Comparison of ENCODE assay signal across 1 cellular context in the genomic region with DNA sequence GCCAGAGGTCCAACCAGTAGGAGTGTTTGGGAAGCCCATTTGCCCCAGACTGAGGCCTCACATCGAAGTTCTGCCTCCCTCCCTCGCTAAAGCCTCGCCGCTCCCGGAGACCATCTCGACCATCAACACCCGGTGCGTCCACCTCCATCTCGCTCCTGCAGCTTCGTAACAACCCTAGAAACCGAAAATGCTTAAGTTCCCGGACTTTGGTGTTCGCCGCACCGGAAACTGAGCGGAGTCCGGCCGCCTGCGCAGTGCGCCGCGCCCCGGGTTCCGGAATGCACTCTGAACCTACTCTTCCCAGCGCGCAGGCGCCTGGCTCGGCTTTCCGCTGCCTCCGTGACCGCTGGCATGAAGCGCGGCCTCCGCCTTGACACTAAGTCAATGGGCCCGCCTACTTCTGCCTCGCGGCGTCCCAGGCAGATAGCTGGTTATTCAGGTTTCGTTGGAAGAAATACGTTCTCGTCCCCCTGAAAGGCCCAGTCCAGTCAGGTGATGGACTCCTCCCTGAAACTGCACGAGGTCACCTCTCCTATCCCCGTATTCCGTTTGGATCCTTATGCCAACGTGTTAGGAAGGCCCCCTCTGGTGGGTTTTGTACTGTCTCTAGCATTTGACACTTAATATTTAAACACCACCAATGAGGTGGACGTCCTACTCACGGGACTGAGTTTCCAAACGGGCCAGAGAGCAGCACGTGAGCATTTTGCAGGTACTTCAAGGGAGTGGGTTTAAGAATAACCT.
A peak's percentile ranks its signal among the peaks of the same experiment; 100 is the strongest.
TF ChIP-seq lines count a peak whose summit lies in the region.

No MANE protein-coding gene starts in this region.

TF ChIP-seq in HepG2, 621 proteins besides CTCF, POLR2A, EP300 and RAD21 (continued from another document and continues in another):
- TF ChIP-seq BRCA1 (CRISPR knock-in tag; IDR thresholded peaks at IDR 0.05), result no peak
- TF ChIP-seq ZNF260 (CRISPR knock-in tag; IDR thresholded peaks at IDR 0.05; ENCODE audit: borderline replicate concordance, low read depth), result no peak
- peak; percentile 30; the same call in 1 of the 2 replicates for TF ChIP-seq ZNF749 (CRISPR knock-in tag; IDR thresholded peaks at IDR 0.05; ENCODE audit: borderline replicate concordance)
- TF ChIP-seq KDM3A (CRISPR knock-in tag; IDR thresholded peaks at IDR 0.05; ENCODE audit: low read depth), result peak; percentile 74; the same call in 1 of the 2 replicates
- TF ChIP-seq, protein P1, sequence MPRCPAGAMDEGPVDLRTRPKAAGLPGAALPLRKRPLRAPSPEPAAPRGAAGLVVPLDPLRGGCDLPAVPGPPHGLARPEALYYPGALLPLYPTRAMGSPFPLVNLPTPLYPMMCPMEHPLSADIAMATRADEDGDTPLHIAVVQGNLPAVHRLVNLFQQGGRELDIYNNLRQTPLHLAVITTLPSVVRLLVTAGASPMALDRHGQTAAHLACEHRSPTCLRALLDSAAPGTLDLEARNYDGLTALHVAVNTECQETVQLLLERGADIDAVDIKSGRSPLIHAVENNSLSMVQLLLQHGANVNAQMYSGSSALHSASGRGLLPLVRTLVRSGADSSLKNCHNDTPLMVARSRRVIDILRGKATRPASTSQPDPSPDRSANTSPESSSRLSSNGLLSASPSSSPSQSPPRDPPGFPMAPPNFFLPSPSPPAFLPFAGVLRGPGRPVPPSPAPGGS (CRISPR knock-in tag; IDR thresholded peaks at IDR 0.05), result peak; percentile 71; the same call in 1 of the 2 replicates
- peak; percentile 83; the same call in 1 of the 2 replicates for TF ChIP-seq ZNF383 (CRISPR knock-in tag; IDR thresholded peaks at IDR 0.05; ENCODE audit: borderline replicate concordance)
- no peak for TF ChIP-seq SCMH1 (CRISPR knock-in tag; IDR thresholded peaks at IDR 0.05; ENCODE audit: borderline replicate concordance)
- peak; percentile 88; the same call in 1 of the 2 replicates for TF ChIP-seq ZNF670 (CRISPR knock-in tag; IDR thresholded peaks at IDR 0.05; ENCODE audit: borderline replicate concordance)
- TF ChIP-seq ZNF607 (CRISPR knock-in tag; IDR thresholded peaks at IDR 0.05; ENCODE audit: borderline replicate concordance), result no peak
- no peak for TF ChIP-seq ZNF850 (CRISPR knock-in tag; conservative IDR thresholded peaks at IDR 0.05)
- TF ChIP-seq MTF1 (CRISPR knock-in tag; IDR thresholded peaks at IDR 0.05), result no peak
- TF ChIP-seq, protein P2, sequence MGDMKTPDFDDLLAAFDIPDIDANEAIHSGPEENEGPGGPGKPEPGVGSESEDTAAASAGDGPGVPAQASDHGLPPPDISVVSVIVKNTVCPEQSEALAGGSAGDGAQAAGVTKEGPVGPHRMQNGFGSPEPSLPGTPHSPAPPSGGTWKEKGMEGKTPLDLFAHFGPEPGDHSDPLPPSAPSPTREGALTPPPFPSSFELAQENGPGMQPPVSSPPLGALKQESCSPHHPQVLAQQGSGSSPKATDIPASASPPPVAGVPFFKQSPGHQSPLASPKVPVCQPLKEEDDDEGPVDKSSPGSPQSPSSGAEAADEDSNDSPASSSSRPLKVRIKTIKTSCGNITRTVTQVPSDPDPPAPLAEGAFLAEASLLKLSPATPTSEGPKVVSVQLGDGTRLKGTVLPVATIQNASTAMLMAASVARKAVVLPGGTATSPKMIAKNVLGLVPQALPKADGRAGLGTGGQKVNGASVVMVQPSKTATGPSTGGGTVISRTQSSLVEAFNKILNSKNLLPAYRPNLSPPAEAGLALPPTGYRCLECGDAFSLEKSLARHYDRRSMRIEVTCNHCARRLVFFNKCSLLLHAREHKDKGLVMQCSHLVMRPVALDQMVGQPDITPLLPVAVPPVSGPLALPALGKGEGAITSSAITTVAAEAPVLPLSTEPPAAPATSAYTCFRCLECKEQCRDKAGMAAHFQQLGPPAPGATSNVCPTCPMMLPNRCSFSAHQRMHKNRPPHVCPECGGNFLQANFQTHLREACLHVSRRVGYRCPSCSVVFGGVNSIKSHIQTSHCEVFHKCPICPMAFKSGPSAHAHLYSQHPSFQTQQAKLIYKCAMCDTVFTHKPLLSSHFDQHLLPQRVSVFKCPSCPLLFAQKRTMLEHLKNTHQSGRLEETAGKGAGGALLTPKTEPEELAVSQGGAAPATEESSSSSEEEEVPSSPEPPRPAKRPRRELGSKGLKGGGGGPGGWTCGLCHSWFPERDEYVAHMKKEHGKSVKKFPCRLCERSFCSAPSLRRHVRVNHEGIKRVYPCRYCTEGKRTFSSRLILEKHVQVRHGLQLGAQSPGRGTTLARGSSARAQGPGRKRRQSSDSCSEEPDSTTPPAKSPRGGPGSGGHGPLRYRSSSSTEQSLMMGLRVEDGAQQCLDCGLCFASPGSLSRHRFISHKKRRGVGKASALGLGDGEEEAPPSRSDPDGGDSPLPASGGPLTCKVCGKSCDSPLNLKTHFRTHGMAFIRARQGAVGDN (CRISPR knock-in tag; IDR thresholded peaks at IDR 0.05), result peak; percentile 99
- TF ChIP-seq, protein P3, sequence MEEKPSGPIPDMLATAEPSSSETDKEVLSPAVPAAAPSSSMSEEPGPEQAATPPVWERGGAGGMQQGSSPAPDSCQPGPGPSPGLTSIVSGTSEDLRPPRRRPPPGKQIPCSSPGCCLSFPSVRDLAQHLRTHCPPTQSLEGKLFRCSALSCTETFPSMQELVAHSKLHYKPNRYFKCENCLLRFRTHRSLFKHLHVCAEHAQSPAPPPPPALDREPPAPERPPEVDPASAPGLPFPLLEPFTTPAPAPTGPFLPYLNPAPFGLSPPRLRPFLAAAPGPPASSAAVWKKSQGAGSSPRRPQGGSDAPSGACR (CRISPR knock-in tag; IDR thresholded peaks at IDR 0.05), result no peak; the same call in 1 of the 2 replicates
- no peak for TF ChIP-seq CREB1 (IDR thresholded peaks at IDR 0.05)
- TF ChIP-seq CREB1 (CRISPR knock-in tag; IDR thresholded peaks at IDR 0.05), result peak; percentile 72
- no peak for TF ChIP-seq THYN1 (CRISPR knock-in tag; IDR thresholded peaks at IDR 0.05; ENCODE audit: borderline replicate concordance, low read depth)
- TF ChIP-seq SUZ12 (IDR thresholded peaks at IDR 0.05; ENCODE audit: low read depth, low read length), result no peak
- peak; percentile 39; the same call in 1 of the 2 replicates for TF ChIP-seq SIX1 (CRISPR knock-in tag; IDR thresholded peaks at IDR 0.05; ENCODE audit: borderline replicate concordance)
- no peak for TF ChIP-seq IKZF1 (IDR thresholded peaks at IDR 0.05)
- TF ChIP-seq, protein P4, sequence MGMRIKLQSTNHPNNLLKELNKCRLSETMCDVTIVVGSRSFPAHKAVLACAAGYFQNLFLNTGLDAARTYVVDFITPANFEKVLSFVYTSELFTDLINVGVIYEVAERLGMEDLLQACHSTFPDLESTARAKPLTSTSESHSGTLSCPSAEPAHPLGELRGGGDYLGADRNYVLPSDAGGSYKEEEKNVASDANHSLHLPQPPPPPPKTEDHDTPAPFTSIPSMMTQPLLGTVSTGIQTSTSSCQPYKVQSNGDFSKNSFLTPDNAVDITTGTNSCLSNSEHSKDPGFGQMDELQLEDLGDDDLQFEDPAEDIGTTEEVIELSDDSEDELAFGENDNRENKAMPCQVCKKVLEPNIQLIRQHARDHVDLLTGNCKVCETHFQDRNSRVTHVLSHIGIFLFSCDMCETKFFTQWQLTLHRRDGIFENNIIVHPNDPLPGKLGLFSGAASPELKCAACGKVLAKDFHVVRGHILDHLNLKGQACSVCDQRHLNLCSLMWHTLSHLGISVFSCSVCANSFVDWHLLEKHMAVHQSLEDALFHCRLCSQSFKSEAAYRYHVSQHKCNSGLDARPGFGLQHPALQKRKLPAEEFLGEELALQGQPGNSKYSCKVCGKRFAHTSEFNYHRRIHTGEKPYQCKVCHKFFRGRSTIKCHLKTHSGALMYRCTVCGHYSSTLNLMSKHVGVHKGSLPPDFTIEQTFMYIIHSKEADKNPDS (CRISPR knock-in tag; IDR thresholded peaks at IDR 0.05), result 0 out of 2 replicates have a peak, but pooled peaks have one; percentile 7
- TF ChIP-seq, protein P5, sequence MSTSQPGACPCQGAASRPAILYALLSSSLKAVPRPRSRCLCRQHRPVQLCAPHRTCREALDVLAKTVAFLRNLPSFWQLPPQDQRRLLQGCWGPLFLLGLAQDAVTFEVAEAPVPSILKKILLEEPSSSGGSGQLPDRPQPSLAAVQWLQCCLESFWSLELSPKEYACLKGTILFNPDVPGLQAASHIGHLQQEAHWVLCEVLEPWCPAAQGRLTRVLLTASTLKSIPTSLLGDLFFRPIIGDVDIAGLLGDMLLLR (CRISPR knock-in tag; IDR thresholded peaks at IDR 0.05), result 0 out of 2 replicates have a peak, but pooled peaks have one; percentile 61
- peak; percentile 94 for TF ChIP-seq IRF2 (CRISPR knock-in tag; IDR thresholded peaks at IDR 0.05)
- TF ChIP-seq CHD2 (IDR thresholded peaks at IDR 0.05; ENCODE audit: low read depth, low read length), result no peak
- peak; percentile 80; the same call in 1 of the 2 replicates for TF ChIP-seq ZZZ3 (CRISPR knock-in tag; IDR thresholded peaks at IDR 0.05; ENCODE audit: borderline replicate concordance)
- TF ChIP-seq ZNF558 (CRISPR knock-in tag; IDR thresholded peaks at IDR 0.05; ENCODE audit: borderline replicate concordance), result no peak; the same call in 1 of the 2 replicates
- TF ChIP-seq KLF11 (CRISPR knock-in tag; IDR thresholded peaks at IDR 0.05), result no peak; the same call in 1 of the 2 replicates
- peak; percentile 93 for TF ChIP-seq ETV5 (CRISPR knock-in tag; IDR thresholded peaks at IDR 0.05; ENCODE audit: borderline replicate concordance)
- TF ChIP-seq, protein P6, sequence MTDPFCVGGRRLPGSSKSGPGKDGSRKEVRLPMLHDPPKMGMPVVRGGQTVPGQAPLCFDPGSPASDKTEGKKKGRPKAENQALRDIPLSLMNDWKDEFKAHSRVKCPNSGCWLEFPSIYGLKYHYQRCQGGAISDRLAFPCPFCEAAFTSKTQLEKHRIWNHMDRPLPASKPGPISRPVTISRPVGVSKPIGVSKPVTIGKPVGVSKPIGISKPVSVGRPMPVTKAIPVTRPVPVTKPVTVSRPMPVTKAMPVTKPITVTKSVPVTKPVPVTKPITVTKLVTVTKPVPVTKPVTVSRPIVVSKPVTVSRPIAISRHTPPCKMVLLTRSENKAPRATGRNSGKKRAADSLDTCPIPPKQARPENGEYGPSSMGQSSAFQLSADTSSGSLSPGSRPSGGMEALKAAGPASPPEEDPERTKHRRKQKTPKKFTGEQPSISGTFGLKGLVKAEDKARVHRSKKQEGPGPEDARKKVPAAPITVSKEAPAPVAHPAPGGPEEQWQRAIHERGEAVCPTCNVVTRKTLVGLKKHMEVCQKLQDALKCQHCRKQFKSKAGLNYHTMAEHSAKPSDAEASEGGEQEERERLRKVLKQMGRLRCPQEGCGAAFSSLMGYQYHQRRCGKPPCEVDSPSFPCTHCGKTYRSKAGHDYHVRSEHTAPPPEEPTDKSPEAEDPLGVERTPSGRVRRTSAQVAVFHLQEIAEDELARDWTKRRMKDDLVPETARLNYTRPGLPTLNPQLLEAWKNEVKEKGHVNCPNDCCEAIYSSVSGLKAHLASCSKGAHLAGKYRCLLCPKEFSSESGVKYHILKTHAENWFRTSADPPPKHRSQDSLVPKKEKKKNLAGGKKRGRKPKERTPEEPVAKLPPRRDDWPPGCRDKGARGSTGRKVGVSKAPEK (CRISPR knock-in tag; IDR thresholded peaks at IDR 0.05; ENCODE audit: borderline replicate concordance), result peak; percentile 18; the same call in 1 of the 2 replicates
- TF ChIP-seq, protein P7, sequence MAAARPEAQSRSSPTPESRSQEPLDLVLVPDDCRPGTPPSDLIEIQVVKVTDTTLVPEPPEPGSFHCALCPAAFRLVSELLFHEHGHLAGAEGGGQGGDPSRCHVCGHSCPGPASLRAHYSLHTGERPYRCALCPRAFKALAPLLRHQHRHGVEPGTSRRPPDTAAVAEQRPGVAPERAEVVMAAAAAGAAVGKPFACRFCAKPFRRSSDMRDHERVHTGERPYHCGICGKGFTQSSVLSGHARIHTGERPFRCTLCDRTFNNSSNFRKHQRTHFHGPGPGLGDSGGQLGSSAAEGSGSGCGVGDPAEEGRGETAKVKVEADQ (CRISPR knock-in tag; IDR thresholded peaks at IDR 0.05; ENCODE audit: borderline replicate concordance), result 0 out of 2 replicates have a peak, but pooled peaks have one; percentile 64
- no peak for TF ChIP-seq ZNF768 (CRISPR knock-in tag; IDR thresholded peaks at IDR 0.05)
- TF ChIP-seq ZNF253 (CRISPR knock-in tag; IDR thresholded peaks at IDR 0.05; ENCODE audit: borderline replicate concordance), result 0 out of 2 replicates have a peak, but pooled peaks have one; percentile 68
- no peak for TF ChIP-seq SNAPC2 (CRISPR knock-in tag; IDR thresholded peaks at IDR 0.05)
- no peak; the same call in 1 of the 2 replicates for TF ChIP-seq BCL6 (CRISPR knock-in tag; IDR thresholded peaks at IDR 0.05)
- no peak for TF ChIP-seq NBN (conservative IDR thresholded peaks at IDR 0.05)
- TF ChIP-seq PHF21A (CRISPR knock-in tag; IDR thresholded peaks at IDR 0.05), result peak; percentile 90
- TF ChIP-seq GABPA (IDR thresholded peaks at IDR 0.05; ENCODE audit: low read depth, low read length), result peak; percentile 85
- TF ChIP-seq GABPA (CRISPR knock-in tag; IDR thresholded peaks at IDR 0.05; ENCODE audit: low read depth), result peak; percentile 96
- peak; percentile 76; the same call in 2 of the 3 replicates for TF ChIP-seq MXI1 (IDR thresholded peaks at IDR 0.05; ENCODE audit: borderline replicate concordance, low read depth, low read length)
- TF ChIP-seq TBX3 (IDR thresholded peaks at IDR 0.05; ENCODE audit: borderline replicate concordance), result peak; percentile 75; the same call in 1 of the 2 replicates
- peak; percentile 75; the same call in 1 of the 2 replicates for TF ChIP-seq REPIN1 (CRISPR knock-in tag; IDR thresholded peaks at IDR 0.05; ENCODE audit: borderline replicate concordance, low read depth)
- TF ChIP-seq, protein P8, sequence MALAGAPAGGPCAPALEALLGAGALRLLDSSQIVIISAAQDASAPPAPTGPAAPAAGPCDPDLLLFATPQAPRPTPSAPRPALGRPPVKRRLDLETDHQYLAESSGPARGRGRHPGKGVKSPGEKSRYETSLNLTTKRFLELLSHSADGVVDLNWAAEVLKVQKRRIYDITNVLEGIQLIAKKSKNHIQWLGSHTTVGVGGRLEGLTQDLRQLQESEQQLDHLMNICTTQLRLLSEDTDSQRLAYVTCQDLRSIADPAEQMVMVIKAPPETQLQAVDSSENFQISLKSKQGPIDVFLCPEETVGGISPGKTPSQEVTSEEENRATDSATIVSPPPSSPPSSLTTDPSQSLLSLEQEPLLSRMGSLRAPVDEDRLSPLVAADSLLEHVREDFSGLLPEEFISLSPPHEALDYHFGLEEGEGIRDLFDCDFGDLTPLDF (CRISPR knock-in tag; IDR thresholded peaks at IDR 0.05), result no peak
- no peak for TF ChIP-seq ZNF264 (CRISPR knock-in tag; IDR thresholded peaks at IDR 0.05)
- no peak for TF ChIP-seq MTA3 (CRISPR knock-in tag; IDR thresholded peaks at IDR 0.05)
- TF ChIP-seq, protein P9, sequence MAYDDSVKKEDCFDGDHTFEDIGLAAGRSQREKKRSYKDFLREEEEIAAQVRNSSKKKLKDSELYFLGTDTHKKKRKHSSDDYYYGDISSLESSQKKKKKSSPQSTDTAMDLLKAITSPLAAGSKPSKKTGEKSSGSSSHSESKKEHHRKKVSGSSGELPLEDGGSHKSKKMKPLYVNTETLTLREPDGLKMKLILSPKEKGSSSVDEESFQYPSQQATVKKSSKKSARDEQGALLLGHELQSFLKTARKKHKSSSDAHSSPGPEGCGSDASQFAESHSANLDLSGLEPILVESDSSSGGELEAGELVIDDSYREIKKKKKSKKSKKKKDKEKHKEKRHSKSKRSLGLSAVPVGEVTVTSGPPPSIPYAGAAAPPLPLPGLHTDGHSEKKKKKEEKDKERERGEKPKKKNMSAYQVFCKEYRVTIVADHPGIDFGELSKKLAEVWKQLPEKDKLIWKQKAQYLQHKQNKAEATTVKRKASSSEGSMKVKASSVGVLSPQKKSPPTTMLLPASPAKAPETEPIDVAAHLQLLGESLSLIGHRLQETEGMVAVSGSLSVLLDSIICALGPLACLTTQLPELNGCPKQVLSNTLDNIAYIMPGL (CRISPR knock-in tag; IDR thresholded peaks at IDR 0.05; ENCODE audit: borderline replicate concordance in 1 of 2, low read depth in 1 of 2), result peak; percentile 56 to 88; a peak in 3 of 4 replicates
- peak; percentile 96 for TF ChIP-seq NRL (CRISPR knock-in tag; IDR thresholded peaks at IDR 0.05; ENCODE audit: borderline replicate concordance)
- no peak for TF ChIP-seq FIP1L1 (IDR thresholded peaks at IDR 0.05; ENCODE audit: borderline replicate concordance, insufficient read depth, low read depth, low read length)
- peak; percentile 64 for TF ChIP-seq PHF20 (CRISPR knock-in tag; IDR thresholded peaks at IDR 0.05)
